Comparison of ENCODE assay signal across 8 cellular contexts in genomic region chr6:82558531-82558930, GRCh38.
DNase-seq lines count a peak whose midpoint lies in the region; ATAC-seq and TF ChIP-seq lines count a peak whose summit lies in the region.
"Not testable (repeated sequence)": the region's sequence is repeated elsewhere in the genome, so short reads cannot be mapped to it uniquely, and the experiment has no call there.

No MANE protein-coding gene starts in this region.

- H3K4me3 Mint-ChIP-seq in Caco-2 (ENCODE audit: unreplicated experiment) (peak overlapping the region; percentile 71), GM23338 (0 out of 3 replicates have a peak overlapping the region, but pooled peaks have one; percentile 12), WTC11 (peak overlapping the region; percentile 65), endodermal cell (peak overlapping the region; percentile 53), mesothelial cell of epicardium (peak overlapping the region; percentile 49), progenitor cell of endocrine pancreas (ENCODE audit: low read depth) (peak overlapping the region; percentile 61)
- H3K4me3 Mint-ChIP-seq in neural progenitor cell, result not testable (repeated sequence)

- H3K36me3 ChIP-seq in Caco-2 (ENCODE audit: control insufficient read depth, insufficient read depth, low read length); GM23338 (ENCODE audit: insufficient read depth); HUES6 (ENCODE audit: control insufficient read depth, insufficient read depth, low read length); endodermal cell (ENCODE audit: control insufficient read depth, insufficient read depth, low read length); neural progenitor cell: not testable (repeated sequence)

- H3K4me3 ChIP-seq in Caco-2 (ENCODE audit: low read depth, low read length) (peak overlapping the region; percentile 19), GM23338 (0 out of 2 replicates have a peak overlapping the region, but pooled peaks have one; percentile 34), HUES6 (ENCODE audit: low read depth, low read length) (peak overlapping the region; percentile 52)
- H3K4me3 ChIP-seq in endodermal cell (ENCODE audit: low read length); neural progenitor cell: not testable (repeated sequence)

- TF ChIP-seq CTCF in Caco-2 (IDR thresholded peaks at IDR 0.05; ENCODE audit: insufficient read depth in 1 of 2, low read depth in 1 of 2, low read length in 1 of 2, severe bottlenecking in 1 of 2, unreplicated experiment in 1 of 2); GM23338 (conservative IDR thresholded peaks at IDR 0.05; ENCODE audit: low read depth in 2 of 2); WTC11 (IDR thresholded peaks at IDR 0.05); endodermal cell (conservative IDR thresholded peaks at IDR 0.05); mesothelial cell of epicardium (IDR thresholded peaks at IDR 0.05; ENCODE audit: unreplicated experiment); neural progenitor cell (IDR thresholded peaks at IDR 0.05); progenitor cell of endocrine pancreas (IDR thresholded peaks at IDR 0.05; ENCODE audit: unreplicated experiment): not testable (repeated sequence)

- H3K4me2 ChIP-seq in GM23338, neural progenitor cell: not testable (repeated sequence)

- H3K9me3 ChIP-seq in Caco-2; HUES6 (ENCODE audit: control insufficient read depth, insufficient read depth, low read depth, low read length); endodermal cell (ENCODE audit: control insufficient read depth, low read length); neural progenitor cell (ENCODE audit: low read depth): not testable (repeated sequence)

- POLR2A ChIA-PET in Caco-2 (lab: Charles Lee); WTC11 (lab: Charles Lee): not testable (repeated sequence)

- not testable (repeated sequence) for H3K9me2 ChIP-seq in GM23338 (ENCODE audit: insufficient read depth)

- H3K9ac ChIP-seq in HUES6 (ENCODE audit: low read length), result peak overlapping the region; percentile 69
- not testable (repeated sequence) for H3K9ac ChIP-seq in endodermal cell (ENCODE audit: extremely low read depth, low read length, poor library complexity, severe bottlenecking); neural progenitor cell

- CTCF ChIA-PET in Caco-2 (lab: Charles Lee), result not testable (repeated sequence)
- CTCF ChIA-PET in WTC11 (lab: Charles Lee), result interaction anchor here (0.9 kb wide), 1 partner anchor 26 kb away, joined by 3 read pairs; no protein-coding TSS in a partner anchor

- H3K27me3 ChIP-seq in Caco-2 (replicated peaks; ENCODE audit: control insufficient read depth, insufficient read depth, low read length); GM23338 (ENCODE audit: insufficient read depth); HUES6 (ENCODE audit: control insufficient read depth, insufficient read depth, low read length); endodermal cell (ENCODE audit: control insufficient read depth, insufficient read depth, low read length, poor library complexity, severe bottlenecking); neural progenitor cell: not testable (repeated sequence)

- peak; percentile 20 to 41 for DNase-seq in Caco-2
- DNase-seq in GM23338 (ENCODE audit: low spot score); endodermal cell; mesothelial cell of epicardium (ENCODE audit: low spot score in 2 of 2, unreplicated experiment in 2 of 2); neural progenitor cell (ENCODE audit: low spot score); progenitor cell of endocrine pancreas (ENCODE audit: low spot score, unreplicated experiment): not testable (repeated sequence)
- DNase-seq in WTC11 (ENCODE audit: low spot score), result peak; percentile 36

- H3K27me3 Mint-ChIP-seq in Caco-2 (ENCODE audit: insufficient read depth, unreplicated experiment); GM23338 (ENCODE audit: insufficient read depth, low read depth, poor library complexity); WTC11 (ENCODE audit: low read depth); endodermal cell (ENCODE audit: insufficient read depth); mesothelial cell of epicardium (ENCODE audit: low read depth); neural progenitor cell (ENCODE audit: insufficient read depth, low read depth); progenitor cell of endocrine pancreas: not testable (repeated sequence)

- H3K36me3 Mint-ChIP-seq in Caco-2 (ENCODE audit: insufficient read depth, unreplicated experiment); GM23338 (ENCODE audit: low read depth); WTC11; endodermal cell (ENCODE audit: low read depth); mesothelial cell of epicardium; neural progenitor cell; progenitor cell of endocrine pancreas (ENCODE audit: insufficient read depth): not testable (repeated sequence)

- H3K4me1 ChIP-seq in Caco-2; GM23338 (ENCODE audit: insufficient read depth); HUES6 (ENCODE audit: control insufficient read depth, insufficient read depth, low read length); endodermal cell (ENCODE audit: control insufficient read depth, insufficient read depth, low read length): not testable (repeated sequence)
- peaks cover 14% of the 10 kb centered on the region for H3K4me1 ChIP-seq in neural progenitor cell

- H3K79me2 ChIP-seq in GM23338 (replicated peaks; ENCODE audit: insufficient read depth); neural progenitor cell (ENCODE audit: low read depth): not testable (repeated sequence)

- H3K9me3 Mint-ChIP-seq in Caco-2 (ENCODE audit: unreplicated experiment); GM23338; WTC11; endodermal cell; mesothelial cell of epicardium; progenitor cell of endocrine pancreas (ENCODE audit: low read depth): not testable (repeated sequence)
- peaks cover 12% of the 10 kb centered on the region for H3K9me3 Mint-ChIP-seq in neural progenitor cell

- H3K27ac Mint-ChIP-seq in Caco-2 (ENCODE audit: unreplicated experiment) (peak overlapping the region; percentile 35), WTC11 (peak overlapping the region; percentile 36; the same call in 1 of the 2 replicates), endodermal cell (peak overlapping the region; percentile 87)
- H3K27ac Mint-ChIP-seq in GM23338, mesothelial cell of epicardium, neural progenitor cell, progenitor cell of endocrine pancreas: not testable (repeated sequence)

- intact Hi-C loops in Caco-2 (cut with micrococcal nuclease; ENCODE audit: unreplicated experiment), result not testable (repeated sequence)

- H3K4me1 Mint-ChIP-seq in Caco-2 (ENCODE audit: low read depth, unreplicated experiment); GM23338; endodermal cell; mesothelial cell of epicardium; progenitor cell of endocrine pancreas (ENCODE audit: low read depth): not testable (repeated sequence)
- H3K4me1 Mint-ChIP-seq in WTC11 (peaks cover 16% of the 10 kb centered on the region), neural progenitor cell (peaks cover 20% of the 10 kb centered on the region)

- H3F3A ChIP-seq in GM23338 (replicated peaks; ENCODE audit: low read depth); neural progenitor cell (ENCODE audit: low read depth): not testable (repeated sequence)

- ATAC-seq in GM23338, WTC11: not testable (repeated sequence)

- WGBS in endodermal cell (ENCODE audit: insufficient coverage in 1 of 2, insufficient read length in 1 of 2), 2 experiments, result 94 to 96% methylated on average over 10 to 17 of the region's 20 CpGs

- BruUV-seq in Caco-2 (replicated peaks; lab: Mats Ljungman, UMichigan), result not testable (repeated sequence)

- not testable (repeated sequence) for H4K20me1 ChIP-seq in GM23338 (replicated peaks; ENCODE audit: insufficient read depth); neural progenitor cell (ENCODE audit: low read depth)

- H2AFZ ChIP-seq in GM23338 (peak overlapping the region; percentile 2; the same call in 1 of the 2 replicates), neural progenitor cell (replicated peaks) (peak overlapping the region; percentile 63)

- H3K27ac ChIP-seq in GM23338 (ENCODE audit: low read depth); HUES6 (ENCODE audit: low read depth, low read length); endodermal cell (ENCODE audit: low read depth, low read length); neural progenitor cell: not testable (repeated sequence)
